Comparison of ENCODE assay signal across 7 cellular contexts in the genomic region with DNA sequence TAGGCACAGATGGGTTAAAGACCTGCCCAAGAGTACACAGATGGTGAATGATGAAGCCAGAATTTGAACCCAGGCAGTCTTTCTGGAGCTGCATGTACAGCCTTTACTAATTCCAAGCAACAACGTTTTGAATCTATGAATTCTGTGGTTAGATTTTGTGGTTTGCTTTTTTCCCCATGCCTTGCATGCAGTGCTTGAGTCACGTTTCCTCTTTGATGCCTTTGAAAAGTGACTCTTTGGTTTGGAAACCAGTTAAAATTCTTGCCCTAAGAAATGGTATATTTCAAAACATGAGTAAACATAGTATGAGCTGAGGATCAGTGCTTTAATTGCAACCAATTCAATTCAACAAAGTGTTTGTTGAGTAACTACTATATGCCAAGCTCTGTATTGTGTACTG. TPM values are rescaled to one million over a fixed set of nuclear protein-coding genes. Genes with fewer than 3 reads are reported as not detected.
DNase-seq lines count a peak whose midpoint lies in the region; ATAC-seq and TF ChIP-seq lines count a peak whose summit lies in the region.

No MANE protein-coding gene starts in this region.

- H3K79me2 ChIP-seq in GM23248 (ENCODE audit: insufficient read depth) (no peaks in the 10 kb centered on the region), PC-3 (ENCODE audit: low read length) (no peaks in the 10 kb centered on the region), smooth muscle cell (ENCODE audit: low read depth) (no peaks in the 10 kb centered on the region)

- POLR2A ChIA-PET in PC-3 (lab: Charles Lee; ENCODE audit: unreplicated experiment): no interaction called here

- in situ Hi-C loops in GM23248 (cut with MboI): no loop called here

- H3K4me3 ChIP-seq in GM23248 (no peak overlapping the region), PC-3 (ENCODE audit: low read length) (no peak overlapping the region), smooth muscle cell (no peak overlapping the region)

- H3K27ac ChIP-seq in GM23248 (peak overlapping the region; percentile 35), PC-3 (ENCODE audit: low read length) (no peak overlapping the region), smooth muscle cell (ENCODE audit: low read depth) (no peak overlapping the region)

- H3K9me3 ChIP-seq in GM23248 (ENCODE audit: low read depth) (no peaks in the 10 kb centered on the region), PC-3 (ENCODE audit: low read length) (no peaks in the 10 kb centered on the region), smooth muscle cell (replicated peaks; ENCODE audit: low read depth) (no peaks in the 10 kb centered on the region)

- CTCF ChIA-PET in PC-3 (lab: Charles Lee): no interaction called here

- H3K27me3 ChIP-seq in GM23248 (replicated peaks; ENCODE audit: insufficient read depth) (no peaks in the 10 kb centered on the region), PC-3 (ENCODE audit: low read length) (no peaks in the 10 kb centered on the region), smooth muscle cell (ENCODE audit: low read depth) (no peaks in the 10 kb centered on the region)

- no peaks in the 10 kb centered on the region for H3K36me3 ChIP-seq in GM23248 (ENCODE audit: low read depth)
- H3K36me3 ChIP-seq in PC-3 (ENCODE audit: low read depth, low read length): no peaks in the 10 kb centered on the region
- no peaks in the 10 kb centered on the region for H3K36me3 ChIP-seq in smooth muscle cell (ENCODE audit: low read depth)

- no peaks in the 10 kb centered on the region for H4K20me1 ChIP-seq in GM23248 (ENCODE audit: insufficient read depth)
- no peaks in the 10 kb centered on the region for H4K20me1 ChIP-seq in PC-3 (ENCODE audit: low read length)
- no peaks in the 10 kb centered on the region for H4K20me1 ChIP-seq in smooth muscle cell (ENCODE audit: low read depth)

- TF ChIP-seq CTCF in PC-3 (conservative IDR thresholded peaks at IDR 0.05; ENCODE audit: low read depth, low read length): no peak
- TF ChIP-seq CTCF in smooth muscle cell (IDR thresholded peaks at IDR 0.05; ENCODE audit: borderline replicate concordance, insufficient read depth, poor library complexity, severe bottlenecking): no peak

- ATAC-seq in PC-3 (peak; percentile 73), HG02852 (IDR thresholded peaks at IDR 0.05; ENCODE audit: unreplicated experiment) (no peak), HG03108 (IDR thresholded peaks at IDR 0.05; ENCODE audit: unreplicated experiment) (no peak)
- peak; percentile 86 for ATAC-seq in activated naive CD8-positive, alpha-beta T cell treated with anti-CD3 and anti-CD28 coated beads, Interleukin-2, amount 50 U/mL, for 24 hours

- H2AFZ ChIP-seq in GM23248: no peak overlapping the region
- no peak overlapping the region for H2AFZ ChIP-seq in PC-3 (ENCODE audit: low read length)
- H2AFZ ChIP-seq in smooth muscle cell (ENCODE audit: low read depth): no peak overlapping the region

- peak overlapping the region; percentile 62 for H3K27ac Mint-ChIP-seq in activated naive CD8-positive, alpha-beta T cell treated with anti-CD3 and anti-CD28 coated beads, Interleukin-2, amount 50 U/mL, for 24 hours

- DNase-seq in GM23248 (peak; percentile 95), PC-3 (peak; percentile 86), smooth muscle cell (lab: John Stamatoyannopoulos, UW; ENCODE audit: unreplicated experiment) (no peak), NCI-H1105 treated with DMSO at 0.1 percent for 48 hours (lab: John Stamatoyannopoulos, UW) (no peak)
- no peak for DNase-seq in activated naive CD8-positive, alpha-beta T cell treated with anti-CD3 and anti-CD28 coated beads, Interleukin-2, amount 50 U/mL, for 24 hours

- 0 to 3% methylated on average over 2 of the region's 2 CpGs for WGBS in GM23248 (ENCODE audit: low coverage in 1 of 2, low lambda C conversion rate in 2 of 2, missing lambda C conversion rate in 2 of 2), 2 experiments
- 2% methylated on average over 2 of the region's 2 CpGs for WGBS in smooth muscle cell (ENCODE audit: low lambda C conversion rate)

- peaks cover 51% of the 10 kb centered on the region for H3K4me1 Mint-ChIP-seq in activated naive CD8-positive, alpha-beta T cell treated with anti-CD3 and anti-CD28 coated beads, Interleukin-2, amount 50 U/mL, for 24 hours

- H3K9me3 Mint-ChIP-seq in activated naive CD8-positive, alpha-beta T cell treated with anti-CD3 and anti-CD28 coated beads, Interleukin-2, amount 50 U/mL, for 24 hours: no peaks in the 10 kb centered on the region

- intact Hi-C loops in PC-3 (cut with micrococcal nuclease): no loop called here

- no peak overlapping the region for H3K9ac ChIP-seq in GM23248
- H3K9ac ChIP-seq in PC-3 (ENCODE audit: low read length): no peak overlapping the region
- no peak overlapping the region for H3K9ac ChIP-seq in smooth muscle cell (ENCODE audit: low read depth)

- H3K4me2 ChIP-seq in GM23248 (ENCODE audit: unreplicated experiment) (peak overlapping the region; percentile 52), PC-3 (ENCODE audit: low read length) (no peak overlapping the region), smooth muscle cell (peak overlapping the region; percentile 50)

- peaks cover 6% of the 10 kb centered on the region for H3F3A ChIP-seq in GM23248 (ENCODE audit: insufficient read depth)
- H3F3A ChIP-seq in PC-3 (ENCODE audit: low read length, unreplicated experiment): no peaks in the 10 kb centered on the region
- H3F3A ChIP-seq in smooth muscle cell (ENCODE audit: low read depth): no peaks in the 10 kb centered on the region

- peaks cover 13% of the 10 kb centered on the region for H3K4me1 ChIP-seq in GM23248 (ENCODE audit: insufficient read depth)
- H3K4me1 ChIP-seq in PC-3 (ENCODE audit: insufficient read depth, low read length): peaks cover 7% of the 10 kb centered on the region; the same call in 1 of the 2 replicates
- no peaks in the 10 kb centered on the region for H3K4me1 ChIP-seq in smooth muscle cell (ENCODE audit: low read depth)

- no peak overlapping the region for H3K4me3 Mint-ChIP-seq in activated naive CD8-positive, alpha-beta T cell treated with anti-CD3 and anti-CD28 coated beads, Interleukin-2, amount 50 U/mL, for 24 hours

- H3K27me3 Mint-ChIP-seq in activated naive CD8-positive, alpha-beta T cell treated with anti-CD3 and anti-CD28 coated beads, Interleukin-2, amount 50 U/mL, for 24 hours: peaks cover 7% of the 10 kb centered on the region

- H3K9me2 ChIP-seq in GM23248 (ENCODE audit: insufficient read depth) (no peaks in the 10 kb centered on the region), PC-3 (replicated peaks; ENCODE audit: low read length) (no peaks in the 10 kb centered on the region)

- no TSS peak for BruUV-seq in PC-3 (replicated peaks; lab: Mats Ljungman, UMichigan)

- H3K36me3 Mint-ChIP-seq in activated naive CD8-positive, alpha-beta T cell treated with anti-CD3 and anti-CD28 coated beads, Interleukin-2, amount 50 U/mL, for 24 hours (ENCODE audit: low read depth): no peaks in the 10 kb centered on the region

RNA-seq across cellular contexts. Expression of gene PPM1B, which starts 48.2 kb away (rescaled TPM):
- total RNA-seq in GM23248 (2014; rRNA removed; shearing (Covaris generic)): 17.4 and 24.4 TPM in 2 replicates
- 19.7 and 23.1 TPM in 2 replicates for polyA plus RNA-seq in GM23248 (2016; fragmentation: Nextera tagmentation; extraction: Ambion mirVana)
- total RNA-seq in PC-3 (2014; rRNA removed): 16.0 and 17.6 TPM in 2 replicates
- total RNA-seq in smooth muscle cell: 27.0 and 40.0 TPM in 2 replicates
- polyA plus RNA-seq in smooth muscle cell: 20.8 and 21.5 TPM in 2 replicates

Comparison
In these comparisons a context has a peak if more than half of its experiments do, and no peak if none do; other contexts are left out.
1. DNase-seq: peak in GM23248 (single experiment) and PC-3 (single experiment); none in activated naive CD8-positive, alpha-beta T cell treated with anti-CD3 and anti-CD28 coated beads, Interleukin-2, amount 50 U/mL, for 24 hours (single experiment), smooth muscle cell (single experiment) and NCI-H1105 treated with DMSO at 0.1 percent for 48 hours (single experiment).
2. ATAC-seq: peak in PC-3 (single experiment) and activated naive CD8-positive, alpha-beta T cell treated with anti-CD3 and anti-CD28 coated beads, Interleukin-2, amount 50 U/mL, for 24 hours (single experiment); none in HG02852 (single experiment) and HG03108 (single experiment).